ENCODE assay signal across 1 cellular context in the genomic region with DNA sequence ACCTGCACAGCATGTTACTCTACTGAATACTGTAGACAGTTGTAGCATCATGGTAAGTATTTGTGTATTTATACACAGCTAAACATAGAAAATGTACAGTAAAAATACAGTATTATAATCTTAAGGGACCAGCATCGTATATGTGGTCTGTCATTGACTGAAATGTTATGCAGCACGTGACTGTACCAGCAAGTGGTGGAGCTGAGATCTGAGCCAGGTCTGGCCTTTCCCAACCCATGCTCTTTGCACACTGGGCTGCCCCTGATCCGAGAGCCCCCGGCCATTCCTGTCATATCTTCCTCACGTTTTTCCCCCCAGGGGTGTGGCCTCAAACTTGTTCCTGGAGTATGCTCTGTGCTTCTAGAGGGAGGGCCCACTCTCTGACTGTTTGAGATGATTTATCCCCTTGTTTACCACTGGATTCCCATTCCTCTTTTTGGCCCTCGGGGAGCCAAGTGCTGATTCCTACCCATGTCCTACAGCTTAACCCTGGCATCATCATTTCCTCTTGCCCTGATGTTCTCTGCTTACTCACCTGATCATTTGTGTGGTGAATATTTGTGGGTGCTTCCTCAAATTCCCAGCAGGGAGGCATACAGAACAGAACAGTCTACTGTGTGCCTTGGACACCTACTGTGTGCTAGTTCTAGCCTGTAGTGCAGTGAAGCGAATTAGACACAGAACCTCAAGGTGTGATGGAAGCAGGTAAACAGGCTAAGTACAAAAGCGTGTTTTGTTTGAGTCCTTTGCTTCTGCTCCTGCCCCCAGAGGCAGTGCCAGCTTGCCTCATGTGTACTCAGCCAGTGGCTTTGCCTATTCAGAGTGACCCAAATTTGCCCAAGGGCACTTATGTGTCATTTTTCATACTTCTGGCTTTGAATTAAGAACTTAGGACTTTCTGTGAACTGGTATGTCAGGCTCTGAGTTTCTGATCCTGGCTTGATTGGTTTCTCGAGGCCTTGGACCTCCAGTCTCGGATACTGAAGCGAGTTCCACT.
TF ChIP-seq lines count a peak whose summit lies in the region.

No MANE protein-coding gene starts in this region.

TF ChIP-seq in H1, 55 proteins besides CTCF, POLR2A, EP300 and RAD21:
- TF ChIP-seq CBX5 (IDR thresholded peaks at IDR 0.05; ENCODE audit: low read depth, low read length) = no peak
- no peak for TF ChIP-seq PHF8 (conservative IDR thresholded peaks at IDR 0.05; ENCODE audit: low read depth, low read length)
- no peak for TF ChIP-seq CBX8 (IDR thresholded peaks at IDR 0.05; ENCODE audit: borderline replicate concordance, low read depth, low read length)
- no peak for TF ChIP-seq EGR1 (IDR thresholded peaks at IDR 0.05; ENCODE audit: borderline replicate concordance, low read depth, low read length)
- TF ChIP-seq HDAC6 (IDR thresholded peaks at IDR 0.05; ENCODE audit: low read depth, low read length) = no peak
- TF ChIP-seq SIX5 (IDR thresholded peaks at IDR 0.05; ENCODE audit: low read depth, low read length) = no peak
- no peak for TF ChIP-seq KDM5A (IDR thresholded peaks at IDR 0.05; ENCODE audit: low read length)
- no peak for TF ChIP-seq GABPA (IDR thresholded peaks at IDR 0.05; ENCODE audit: borderline replicate concordance, insufficient read depth, low read length)
- TF ChIP-seq ZNF274 (IDR thresholded peaks at IDR 0.05; ENCODE audit: borderline replicate concordance, extremely low read depth, low read length) = no peak
- TF ChIP-seq SIN3A (conservative IDR thresholded peaks at IDR 0.05 in 1 of 2, IDR thresholded peaks at IDR 0.05 in 1 of 2; ENCODE audit: low read depth in 1 of 2, low read length in 2 of 2) = no peak
- TF ChIP-seq RNF2 (IDR thresholded peaks at IDR 0.05; ENCODE audit: borderline replicate concordance, low read depth, low read length, missing control alignments, poor library complexity, severe bottlenecking) = no peak
- TF ChIP-seq, protein P1, sequence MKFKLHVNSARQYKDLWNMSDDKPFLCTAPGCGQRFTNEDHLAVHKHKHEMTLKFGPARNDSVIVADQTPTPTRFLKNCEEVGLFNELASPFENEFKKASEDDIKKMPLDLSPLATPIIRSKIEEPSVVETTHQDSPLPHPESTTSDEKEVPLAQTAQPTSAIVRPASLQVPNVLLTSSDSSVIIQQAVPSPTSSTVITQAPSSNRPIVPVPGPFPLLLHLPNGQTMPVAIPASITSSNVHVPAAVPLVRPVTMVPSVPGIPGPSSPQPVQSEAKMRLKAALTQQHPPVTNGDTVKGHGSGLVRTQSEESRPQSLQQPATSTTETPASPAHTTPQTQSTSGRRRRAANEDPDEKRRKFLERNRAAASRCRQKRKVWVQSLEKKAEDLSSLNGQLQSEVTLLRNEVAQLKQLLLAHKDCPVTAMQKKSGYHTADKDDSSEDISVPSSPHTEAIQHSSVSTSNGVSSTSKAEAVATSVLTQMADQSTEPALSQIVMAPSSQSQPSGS (IDR thresholded peaks at IDR 0.05; ENCODE audit: low read length) = no peak
- no peak for TF ChIP-seq HDAC2 (IDR thresholded peaks at IDR 0.05; ENCODE audit: borderline replicate concordance in 1 of 2, low read depth in 2 of 2, low read length in 2 of 2)
- TF ChIP-seq TAF7 (optimal IDR thresholded peaks at IDR 0.05; ENCODE audit: borderline replicate concordance, low read depth, low read length) = no peak
- TF ChIP-seq, protein P2, sequence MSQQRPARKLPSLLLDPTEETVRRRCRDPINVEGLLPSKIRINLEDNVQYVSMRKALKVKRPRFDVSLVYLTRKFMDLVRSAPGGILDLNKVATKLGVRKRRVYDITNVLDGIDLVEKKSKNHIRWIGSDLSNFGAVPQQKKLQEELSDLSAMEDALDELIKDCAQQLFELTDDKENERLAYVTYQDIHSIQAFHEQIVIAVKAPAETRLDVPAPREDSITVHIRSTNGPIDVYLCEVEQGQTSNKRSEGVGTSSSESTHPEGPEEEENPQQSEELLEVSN (IDR thresholded peaks at IDR 0.05) = no peak
- TF ChIP-seq SP4 (IDR thresholded peaks at IDR 0.05; ENCODE audit: low read length) = no peak
